ENCODE assay signal across 15 cellular contexts in genomic region chr17:66290097-66290722, GRCh38. TPM values are rescaled to one million over a fixed set of nuclear protein-coding genes. Genes with fewer than 3 reads are reported as not detected.
DNase-seq lines count a peak whose midpoint lies in the region; ATAC-seq, FAIRE-seq and TF ChIP-seq lines count a peak whose summit lies in the region.
"Had no signal": no experiment of that assay in that cellular context is flagged by ENCODE, and none has a peak within 500 bp of the region (broad histone marks: within the 10 kb centered on the region; RNA-seq: fewer than 3 reads in every experiment).

No MANE protein-coding gene starts in this region.

- H3K9me3 ChIP-seq in Panc1 (ENCODE audit: control insufficient read depth, insufficient read depth, low read depth, low read length): no peaks in the 10 kb centered on the region
- H3K9me3 ChIP-seq: Peyer's patch, prostate gland, upper lobe of left lung had no signal

- peak; percentile 11 for TF ChIP-seq CTCF in AG09309 (IDR thresholded peaks at IDR 0.05; ENCODE audit: control insufficient read depth, insufficient read depth, low read depth, low read length, missing control alignments)
- no peak for TF ChIP-seq CTCF in Panc1 (IDR thresholded peaks at IDR 0.05)
- peak; percentile 20 for TF ChIP-seq CTCF in fibroblast of villous mesenchyme (IDR thresholded peaks at IDR 0.05; ENCODE audit: insufficient read depth, low read depth, low read length)
- TF ChIP-seq CTCF in lower leg skin (IDR thresholded peaks at IDR 0.05): no peak

- POLR2A ChIA-PET in Panc1 (lab: Charles Lee): no interaction called here

- no peak for TF ChIP-seq POLR2A in lower leg skin (IDR thresholded peaks at IDR 0.05)

- no peaks in the 10 kb centered on the region for H3K4me1 ChIP-seq in Panc1 (ENCODE audit: control insufficient read depth, insufficient read depth, low read length)
- H3K4me1 ChIP-seq: prostate gland, upper lobe of left lung had no signal

- CTCF ChIA-PET in Panc1 (lab: Charles Lee): no interaction called here

- intact Hi-C loops in Panc1 (cut with micrococcal nuclease; ENCODE audit: unreplicated experiment) (no loop called here), lower leg skin (cut with DNase I; ENCODE audit: low total_unique reads) (no loop called here)

- DNase-seq in AG09309 (ENCODE audit: low read depth) (no peak), Panc1 (ENCODE audit: low read depth, low spot score) (no peak), fibroblast of villous mesenchyme (ENCODE audit: low read depth) (no peak), ureter (ENCODE audit: low spot score) (no peak), EL (no peak), NOMO-1 treated with DMSO at 0.1 percent for 48 hours (lab: John Stamatoyannopoulos, UW; ENCODE audit: unreplicated experiment) (no peak), lower leg skin (ENCODE audit: low spot score in 2 of 2) (no peak)
- DNase-seq: activated CD4-positive, CD25-positive, alpha-beta regulatory T cell treated with anti-CD3 and anti-CD28 coated beads, Interleukin-2, amount 50 U/mL, for 72 hours; activated naive CD8-positive, alpha-beta T cell treated with anti-CD3 and anti-CD28 coated beads, Interleukin-2, amount 10 ng/mL, durations not matched to agents 7 days and 5 days; MV-4-11; Peyer's patch; upper lobe of left lung had no signal

- FAIRE-seq in G401.6 (lab: Jason Lieb, UNC): peak; percentile 3
- FAIRE-seq: islet of Langerhans had no signal

- 82 to 83% methylated on average over 4 of the region's 4 CpGs for WGBS in lower leg skin, 2 donors

- no peak overlapping the region for H3K27ac ChIP-seq in Panc1 (ENCODE audit: low read length)
- H3K27ac ChIP-seq: Peyer's patch, prostate gland, upper lobe of left lung had no signal

- in situ Hi-C loops in Panc1 (cut with HindIII; ENCODE audit: low pct_unique_long_range_greater_than_20kb, low sequenced_read_pairs): no loop called here

- peak; percentile 66; the same call in 1 of the 2 replicates for ATAC-seq in Panc1

- H3K36me3 ChIP-seq in Panc1 (ENCODE audit: control insufficient read depth, insufficient read depth, low read length): no peaks in the 10 kb centered on the region
- H3K36me3 ChIP-seq: Peyer's patch, prostate gland, upper lobe of left lung had no signal

- no peaks in the 10 kb centered on the region for H3K27me3 ChIP-seq in Panc1 (ENCODE audit: control insufficient read depth, insufficient read depth, low read length)
- H3K27me3 ChIP-seq: Peyer's patch, upper lobe of left lung had no signal

- BruUV-seq in Panc1 (replicated peaks; lab: Mats Ljungman, UMichigan): no TSS peak

- H3K4me3 ChIP-seq in AG09309 (ENCODE audit: control insufficient read depth, low read depth, low read length) (no peak overlapping the region), Panc1 (ENCODE audit: low read depth in 2 of 2, low read length in 2 of 2) (no peak overlapping the region), fibroblast of villous mesenchyme (ENCODE audit: low read depth, low read length) (no peak overlapping the region), lower leg skin (ENCODE audit: low read depth, poor library complexity, severe bottlenecking) (no peak overlapping the region)
- H3K4me3 ChIP-seq: Peyer's patch, prostate gland, upper lobe of left lung had no signal

RNA-seq across cellular contexts. Expression of gene PRKCA, which starts 12.2 kb away (rescaled TPM):
- 53.0 TPM for total RNA-seq in Panc1 (2021; ENCODE audit: unreplicated experiment)
- 19.2 TPM for polyA plus RNA-seq in Panc1 (2012; ENCODE audit: insufficient read length)
- 50.9 and 60.5 TPM in 2 replicates for total RNA-seq in fibroblast of villous mesenchyme
- total RNA-seq in ureter: 58.1 TPM
- total RNA-seq in lower leg skin: 10 to 100 TPM in 3 of 4 donors, 1 to 10 TPM in 1; 9.6 to 15.5 (median 11.1) TPM

Comparison
In these comparisons a context has a peak if more than half of its experiments do, and no peak if none do; other contexts are left out.
1. CTCF ChIP-seq: peak in AG09309 (single experiment) and fibroblast of villous mesenchyme (single experiment); none in Panc1 (single experiment) and lower leg skin (0 of 3).